Comparison of ENCODE assay signal across 13 cellular contexts in the genomic region with DNA sequence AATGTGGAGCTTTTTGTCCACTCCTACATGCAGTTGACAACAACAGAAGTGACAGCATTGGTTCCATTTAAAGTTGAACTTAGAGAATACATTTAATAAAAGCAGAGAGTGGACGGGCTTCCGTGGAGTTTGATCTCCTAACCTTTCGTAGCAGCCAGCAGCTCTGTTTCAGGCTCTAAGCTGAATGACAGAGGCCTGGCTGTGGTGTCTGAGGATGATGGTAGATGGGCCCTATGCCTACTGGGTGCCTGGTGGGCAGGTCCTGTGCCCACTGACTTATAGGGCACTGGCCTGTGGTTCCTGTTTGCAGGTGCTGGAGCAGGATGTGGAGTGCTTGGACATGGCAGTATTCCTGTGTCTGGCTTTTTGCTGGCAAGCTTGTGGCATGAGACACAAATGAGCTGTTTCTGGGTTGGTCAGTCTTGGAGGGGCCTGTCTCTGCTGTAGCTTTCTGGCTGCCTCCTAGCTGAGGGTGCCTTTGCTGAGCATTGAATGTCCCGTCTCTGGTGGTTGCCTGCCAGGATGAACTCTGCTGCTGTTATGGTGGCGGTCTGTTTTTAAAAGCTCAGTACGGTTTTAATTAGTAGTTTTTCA. TPM values are rescaled to one million over a fixed set of nuclear protein-coding genes. Genes with fewer than 3 reads are reported as not detected.
DNase-seq lines count a peak whose midpoint lies in the region; ATAC-seq and TF ChIP-seq lines count a peak whose summit lies in the region.
"Had no signal": no experiment of that assay in that cellular context is flagged by ENCODE, and none has a peak within 500 bp of the region (broad histone marks: within the 10 kb centered on the region; RNA-seq: fewer than 3 reads in every experiment).

No MANE protein-coding gene starts in this region.

- no peak overlapping the region for H3K4me2 ChIP-seq in GM23338
- no peak overlapping the region for H3K4me2 ChIP-seq in neural progenitor cell

- H3K79me2 ChIP-seq in GM23338 (replicated peaks; ENCODE audit: insufficient read depth) (peaks cover 71% of the 10 kb centered on the region), neural progenitor cell (ENCODE audit: low read depth) (peaks cover 99% of the 10 kb centered on the region)

- 74 to 78% methylated on average over 6 of the region's 6 CpGs for WGBS in tibial nerve, 2 donors

- H3K27me3 ChIP-seq in BE2C (no peaks in the 10 kb centered on the region), GM23338 (ENCODE audit: insufficient read depth) (peaks cover 9% of the 10 kb centered on the region; the same call in 1 of the 2 replicates), adipocyte (replicated peaks; ENCODE audit: control insufficient read depth, insufficient read depth, low read length) (no peaks in the 10 kb centered on the region), tibial nerve (no peaks in the 10 kb centered on the region), neural progenitor cell (no peaks in the 10 kb centered on the region)

- H3K4me1 ChIP-seq in BE2C (no peaks in the 10 kb centered on the region), GM23338 (ENCODE audit: insufficient read depth) (peaks cover 13% of the 10 kb centered on the region), adipocyte (ENCODE audit: control insufficient read depth, insufficient read depth, low read length) (peaks cover 61% of the 10 kb centered on the region), tibial nerve (peaks cover 0 to 88% (median 36%) of the 10 kb centered on the region in 4 donors), neural progenitor cell (peaks cover 18% of the 10 kb centered on the region)

- H3F3A ChIP-seq in GM23338 (replicated peaks; ENCODE audit: low read depth) (no peaks in the 10 kb centered on the region), neural progenitor cell (ENCODE audit: low read depth) (peaks cover 7% of the 10 kb centered on the region)

- no peaks in the 10 kb centered on the region for H3K9me3 Mint-ChIP-seq in GM23338
- no peaks in the 10 kb centered on the region for H3K9me3 Mint-ChIP-seq in naive B cell
- no peaks in the 10 kb centered on the region for H3K9me3 Mint-ChIP-seq in neural progenitor cell
- H3K9me3 Mint-ChIP-seq: activated T-cell treated with anti-CD3 and anti-CD28 coated beads, Interleukin-2, amount 50 U/mL, for 4 hours; nephron progenitor cell had no signal

- H3K27ac ChIP-seq in GM23338 (ENCODE audit: low read depth) (no peak overlapping the region), tibial nerve (peak overlapping the region in 1 of 4 donors; percentile 19), neural progenitor cell (no peak overlapping the region)
- H3K27ac ChIP-seq: epithelial cell of prostate had no signal

- no peak overlapping the region for H2AFZ ChIP-seq in GM23338
- no peak overlapping the region for H2AFZ ChIP-seq in neural progenitor cell (replicated peaks)

- H3K4me1 Mint-ChIP-seq in GM23338, result peaks cover 36% of the 10 kb centered on the region
- H3K4me1 Mint-ChIP-seq in naive B cell, result peaks cover 61 to 86% (median 78%) of the 10 kb centered on the region in 3 donors
- peaks cover 38% of the 10 kb centered on the region for H3K4me1 Mint-ChIP-seq in neural progenitor cell

- H3K9me3 ChIP-seq in BE2C (no peaks in the 10 kb centered on the region), adipocyte (ENCODE audit: control insufficient read depth, low read length) (no peaks in the 10 kb centered on the region), tibial nerve (no peaks in the 10 kb centered on the region), neural progenitor cell (ENCODE audit: low read depth) (no peaks in the 10 kb centered on the region)

- H3K27ac Mint-ChIP-seq in GM23338 (peak overlapping the region; percentile 11; the same call in 1 of the 2 replicates), naive B cell (peak overlapping the region in 4 of 6 donors; percentile 66 to 71 (median 70)), neural progenitor cell (no peak overlapping the region)

- DNase-seq in BE2C (peak; percentile 8), GM23338 (ENCODE audit: low spot score) (no peak), adipocyte (ENCODE audit: low read depth) (no peak), naive B cell (no peak), tibial nerve (ENCODE audit: low spot score in 2 of 2) (no peak), neural progenitor cell (ENCODE audit: low spot score) (no peak)
- DNase-seq in central memory CD4-positive, alpha-beta T cell, result no peak
- DNase-seq: activated T-cell treated with anti-CD3 and anti-CD28 coated beads, Interleukin-2, amount 50 U/mL, for 4 hours; nephron progenitor cell; stimulated activated CD8-positive, alpha-beta memory T cell treated with anti-CD3 and anti-CD28 coated beads, Interleukin-4, amount 100 ng/mL, for 48 hours had no signal

- H3K9ac ChIP-seq in adipocyte (ENCODE audit: low read length) (peak overlapping the region; percentile 16), neural progenitor cell (no peak overlapping the region)

- H3K36me3 Mint-ChIP-seq in GM23338 (ENCODE audit: low read depth) (no peaks in the 10 kb centered on the region; the same call in 2 of the 3 replicates), naive B cell (peaks cover 7 to 13% of the 10 kb centered on the region in 2 donors), neural progenitor cell (peaks cover 5% of the 10 kb centered on the region)

- H3K36me3 ChIP-seq in BE2C, result no peaks in the 10 kb centered on the region
- no peaks in the 10 kb centered on the region for H3K36me3 ChIP-seq in GM23338 (ENCODE audit: insufficient read depth)
- H3K36me3 ChIP-seq in adipocyte (ENCODE audit: control insufficient read depth, insufficient read depth, low read length, severe bottlenecking), result peaks cover 16% of the 10 kb centered on the region
- no peaks in the 10 kb centered on the region for H3K36me3 ChIP-seq in tibial nerve
- H3K36me3 ChIP-seq in neural progenitor cell, result no peaks in the 10 kb centered on the region

- H3K9me2 ChIP-seq in GM23338 (ENCODE audit: insufficient read depth), result no peaks in the 10 kb centered on the region

- no peak for TF ChIP-seq EP300 in tibial nerve (IDR thresholded peaks at IDR 0.05)

- H3K27me3 Mint-ChIP-seq in GM23338 (ENCODE audit: insufficient read depth, low read depth, poor library complexity), result peaks cover 5% of the 10 kb centered on the region
- no peaks in the 10 kb centered on the region for H3K27me3 Mint-ChIP-seq in naive B cell
- no peaks in the 10 kb centered on the region for H3K27me3 Mint-ChIP-seq in neural progenitor cell (ENCODE audit: insufficient read depth, low read depth)

- H3K4me3 ChIP-seq in BE2C (ENCODE audit: low read depth, low read length), result no peak overlapping the region
- H3K4me3 ChIP-seq in GM23338, result no peak overlapping the region
- peak overlapping the region; percentile 25 for H3K4me3 ChIP-seq in adipocyte (ENCODE audit: low read length)
- H3K4me3 ChIP-seq in tibial nerve, result no peak overlapping the region
- no peak overlapping the region for H3K4me3 ChIP-seq in neural progenitor cell

- TF ChIP-seq POLR2A in tibial nerve (IDR thresholded peaks at IDR 0.05), result no peak

- H4K20me1 ChIP-seq in GM23338 (replicated peaks; ENCODE audit: insufficient read depth), result peaks cover 53% of the 10 kb centered on the region
- H4K20me1 ChIP-seq in neural progenitor cell (ENCODE audit: low read depth), result peaks cover 99% of the 10 kb centered on the region

- ATAC-seq in GM23338 (peak; percentile 31; the same call in 1 of the 3 replicates), naive B cell (ENCODE audit: low read depth in 2 of 2) (no peak), HG02884 (IDR thresholded peaks at IDR 0.05; ENCODE audit: unreplicated experiment) (no peak)
- ATAC-seq: activated T-cell treated with anti-CD3 and anti-CD28 coated beads, Interleukin-2, amount 50 U/mL, for 4 hours; HCT116 had no signal

- TF ChIP-seq CTCF in BE2C (IDR thresholded peaks at IDR 0.05; ENCODE audit: low read depth, low read length) (no peak), GM23338 (conservative IDR thresholded peaks at IDR 0.05; ENCODE audit: low read depth in 2 of 2) (no peak), tibial nerve (IDR thresholded peaks at IDR 0.05) (no peak), neural progenitor cell (IDR thresholded peaks at IDR 0.05) (no peak)

- H3K4me3 Mint-ChIP-seq in GM23338, result no peak overlapping the region
- peak overlapping the region in 5 of 8 donors; percentile 33 to 67 (median 40) for H3K4me3 Mint-ChIP-seq in naive B cell
- H3K4me3 Mint-ChIP-seq in neural progenitor cell, result no peak overlapping the region
- H3K4me3 Mint-ChIP-seq: activated T-cell treated with anti-CD3 and anti-CD28 coated beads, Interleukin-2, amount 50 U/mL, for 4 hours; nephron progenitor cell had no signal

TF ChIP-seq in GM23338, 12 proteins besides CTCF, POLR2A, EP300 and RAD21:
- no peak for TF ChIP-seq EZH2phosphoT487 (IDR thresholded peaks at IDR 0.05; ENCODE audit: unreplicated experiment)
- TF ChIP-seq ZNF331 (CRISPR knock-in tag; IDR thresholded peaks at IDR 0.05; ENCODE audit: low read depth), result no peak
- TF ChIP-seq CREB1 (CRISPR knock-in tag; IDR thresholded peaks at IDR 0.05; ENCODE audit: low read depth), result no peak

RNA-seq across cellular contexts. Expression of gene PRDM2, which starts 54.6 kb away (rescaled TPM):
- 15.2 TPM for polyA plus RNA-seq in BE2C (2012; ENCODE audit: insufficient read depth, insufficient read length, low read depth)
- 11.6 and 19.5 TPM in 2 replicates for total RNA-seq in GM23338 (2014; rRNA removed; shearing (Covaris generic))
- polyA plus RNA-seq in GM23338 (2016; fragmentation: Nextera tagmentation; extraction: Ambion mirVana) (28.3 and 28.6 TPM in 2 replicates), naive B cell (ENCODE audit: low read depth in 6 of 6) (10 to 100 TPM; 18.4 to 49.1 (median 35.3) TPM)
- total RNA-seq in tibial nerve (10 to 100 TPM; 26.4 to 48.8 (median 46.5) TPM), neural progenitor cell (ENCODE audit: low replicate concordance) (17.9 and 22.0 TPM in 2 replicates)

Comparison
In these comparisons a context has a peak if more than half of its experiments do, and no peak if none do; other contexts are left out.
1. H3K4me3 Mint-ChIP-seq: peak in naive B cell (5 of 8); none in GM23338 (single experiment) and neural progenitor cell (single experiment).